In the genomic region with DNA sequence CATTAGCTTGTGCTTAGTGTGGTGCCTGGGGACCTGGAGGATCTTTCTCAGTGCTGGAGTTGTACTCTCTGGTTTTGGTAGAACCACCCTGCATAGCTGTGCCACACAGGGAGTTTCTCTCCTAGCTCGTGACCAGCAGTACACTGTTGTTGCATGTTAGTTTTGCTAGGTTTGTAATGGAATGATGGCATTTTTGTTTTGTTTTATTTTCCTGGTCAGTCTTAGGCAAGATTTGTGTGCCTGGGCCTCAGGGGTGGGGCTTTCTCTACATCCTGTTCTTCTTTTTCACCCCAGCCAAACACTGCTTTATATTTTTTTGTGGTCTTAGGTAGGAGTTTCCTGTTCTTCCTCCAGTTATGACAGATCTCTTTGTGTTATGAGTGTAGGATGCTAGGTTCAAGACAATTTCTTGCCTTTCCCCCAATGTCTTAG, we compare ENCODE assay signal across 1 cellular context.
TF ChIP-seq lines count a peak whose summit lies in the region.

No MANE protein-coding gene starts in this region.

TF ChIP-seq in GM12878, 131 proteins besides CTCF, POLR2A, EP300 and RAD21 (continued from another document and continues in another):
- no peak for TF ChIP-seq TCF3 (IDR thresholded peaks at IDR 0.05; ENCODE audit: borderline replicate concordance, insufficient read depth, low read depth, low read length)
- no peak for TF ChIP-seq RBBP5 (conservative IDR thresholded peaks at IDR 0.05)
- peak; percentile 51; the same call in 1 of the 2 replicates for TF ChIP-seq ATF2 (IDR thresholded peaks at IDR 0.05; ENCODE audit: low read length)
- no peak for TF ChIP-seq CUX1 (IDR thresholded peaks at IDR 0.05; ENCODE audit: insufficient replicate concordance, low read depth, low read length)
- TF ChIP-seq, protein P1, sequence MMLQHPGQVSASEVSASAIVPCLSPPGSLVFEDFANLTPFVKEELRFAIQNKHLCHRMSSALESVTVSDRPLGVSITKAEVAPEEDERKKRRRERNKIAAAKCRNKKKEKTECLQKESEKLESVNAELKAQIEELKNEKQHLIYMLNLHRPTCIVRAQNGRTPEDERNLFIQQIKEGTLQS (IDR thresholded peaks at IDR 0.05; ENCODE audit: borderline replicate concordance, extremely low read depth, low read depth, low read length), result no peak
- TF ChIP-seq REST (IDR thresholded peaks at IDR 0.05; ENCODE audit: low read depth, low read length), result no peak
- no peak for TF ChIP-seq TARDBP (IDR thresholded peaks at IDR 0.05; ENCODE audit: borderline replicate concordance)
- no peak for TF ChIP-seq POLR2AphosphoS5 (IDR thresholded peaks at IDR 0.05; ENCODE audit: low read length)
- no peak for TF ChIP-seq IRF5 (IDR thresholded peaks at IDR 0.05; ENCODE audit: borderline replicate concordance)
- TF ChIP-seq BCL11A (IDR thresholded peaks at IDR 0.05; ENCODE audit: low read depth, low read length), result peak; percentile 38; the same call in 1 of the 2 replicates
- TF ChIP-seq IKZF2 (IDR thresholded peaks at IDR 0.05), result no peak
- no peak for TF ChIP-seq ZNF274 (IDR thresholded peaks at IDR 0.05; ENCODE audit: insufficient read depth, insufficient read length)
- TF ChIP-seq, protein P2, sequence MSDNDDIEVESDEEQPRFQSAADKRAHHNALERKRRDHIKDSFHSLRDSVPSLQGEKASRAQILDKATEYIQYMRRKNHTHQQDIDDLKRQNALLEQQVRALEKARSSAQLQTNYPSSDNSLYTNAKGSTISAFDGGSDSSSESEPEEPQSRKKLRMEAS (IDR thresholded peaks at IDR 0.05; ENCODE audit: low read depth, low read length), result no peak
- TF ChIP-seq NKRF (conservative IDR thresholded peaks at IDR 0.05), result no peak
- TF ChIP-seq NFYA (IDR thresholded peaks at IDR 0.05; ENCODE audit: borderline replicate concordance, low read depth, low read length), result no peak
- TF ChIP-seq YY1 (IDR thresholded peaks at IDR 0.05; ENCODE audit: low read depth, low read length), result no peak
- no peak for TF ChIP-seq MXI1 (IDR thresholded peaks at IDR 0.05; ENCODE audit: low read depth, low read length)
- TF ChIP-seq PRDM15 (CRISPR knock-in tag; IDR thresholded peaks at IDR 0.05), result no peak
- no peak for TF ChIP-seq BMI1 (IDR thresholded peaks at IDR 0.05; ENCODE audit: borderline replicate concordance)
- TF ChIP-seq SRF (IDR thresholded peaks at IDR 0.05; ENCODE audit: low read depth in 2 of 2, low read length in 2 of 2), result no peak
- no peak for TF ChIP-seq DPF2 (IDR thresholded peaks at IDR 0.05)
- no peak for TF ChIP-seq HDGF (IDR thresholded peaks at IDR 0.05)
- peak; percentile 70; the same call in 1 of the 2 replicates for TF ChIP-seq IRF4 (IDR thresholded peaks at IDR 0.05; ENCODE audit: low read depth, low read length)
- TF ChIP-seq ZNF622 (IDR thresholded peaks at IDR 0.05), result no peak
- no peak for TF ChIP-seq ASH2L (IDR thresholded peaks at IDR 0.05; ENCODE audit: borderline replicate concordance, low read depth)
- peak; percentile 87 for TF ChIP-seq JUNB (IDR thresholded peaks at IDR 0.05)
- TF ChIP-seq CHD2 (IDR thresholded peaks at IDR 0.05; ENCODE audit: borderline replicate concordance, low read depth, low read length), result no peak
- TF ChIP-seq, protein P3, sequence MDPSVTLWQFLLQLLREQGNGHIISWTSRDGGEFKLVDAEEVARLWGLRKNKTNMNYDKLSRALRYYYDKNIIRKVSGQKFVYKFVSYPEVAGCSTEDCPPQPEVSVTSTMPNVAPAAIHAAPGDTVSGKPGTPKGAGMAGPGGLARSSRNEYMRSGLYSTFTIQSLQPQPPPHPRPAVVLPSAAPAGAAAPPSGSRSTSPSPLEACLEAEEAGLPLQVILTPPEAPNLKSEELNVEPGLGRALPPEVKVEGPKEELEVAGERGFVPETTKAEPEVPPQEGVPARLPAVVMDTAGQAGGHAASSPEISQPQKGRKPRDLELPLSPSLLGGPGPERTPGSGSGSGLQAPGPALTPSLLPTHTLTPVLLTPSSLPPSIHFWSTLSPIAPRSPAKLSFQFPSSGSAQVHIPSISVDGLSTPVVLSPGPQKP (IDR thresholded peaks at IDR 0.05; ENCODE audit: low read depth, low read length), result no peak
- no peak for TF ChIP-seq LARP7 (IDR thresholded peaks at IDR 0.05)
- no peak for TF ChIP-seq HDAC6 (IDR thresholded peaks at IDR 0.05; ENCODE audit: unreplicated experiment)
- no peak for TF ChIP-seq YBX1 (IDR thresholded peaks at IDR 0.05)
- peak; percentile 68; the same call in 1 of the 2 replicates for TF ChIP-seq CBX5 (IDR thresholded peaks at IDR 0.05; ENCODE audit: low read depth)
- TF ChIP-seq MEF2B (IDR thresholded peaks at IDR 0.05; ENCODE audit: partially characterized antibody, poor library complexity, severe bottlenecking), result no peak
- peak in 1 of 2 experiments; percentile 54; a peak in 1 of 4 replicates for TF ChIP-seq ETV6 (conservative IDR thresholded peaks at IDR 0.05 in 1 of 2, IDR thresholded peaks at IDR 0.05 in 1 of 2; ENCODE audit: borderline replicate concordance in 1 of 2, low read depth in 1 of 2)
